Comparison of ENCODE assay signal across 18 cellular contexts in genomic region chr22:40114411-40114810, GRCh38.
DNase-seq lines count a peak whose midpoint lies in the region; ATAC-seq and TF ChIP-seq lines count a peak whose summit lies in the region.
"Had no signal": no experiment of that assay in that cellular context is flagged by ENCODE, and none has a peak within 500 bp of the region (broad histone marks: within the 10 kb centered on the region; RNA-seq: fewer than 3 reads in every experiment).

No MANE protein-coding gene starts in this region.

- POLR2A ChIA-PET in activated CD8-positive, alpha-beta T cell treated with anti-CD3 and anti-CD28 coated beads for 36 hours (lab: Charles Lee): interaction anchor here (0.6 to 2.1 kb wide), 3 partner anchors 44 to 59 kb away, joined by 3 to 6 read pairs (median 4); no protein-coding TSS in a partner anchor
- POLR2A ChIA-PET in activated CD8-positive, alpha-beta T cell treated with anti-CD3 and anti-CD28 coated beads, Interleukin-2, amount 10 ng/mL, durations not matched to agents 7 days and 5 days (lab: Charles Lee): interaction anchor here (0.6 kb wide), 1 partner anchor 167 kb away, joined by 3 read pairs; no protein-coding TSS in a partner anchor
- POLR2A ChIA-PET in CD4-positive, alpha-beta memory T cell (lab: Charles Lee; ENCODE audit: partially characterized antibody): no interaction called here
- POLR2A ChIA-PET in activated B cell treated with CpG ODN at 0.5 μM for 24 hours (lab: Charles Lee): interaction anchor here (1.4 kb wide), 1 partner anchor 12 kb away, joined by 3 read pairs; no protein-coding TSS in a partner anchor

- no peak overlapping the region for H3K18ac ChIP-seq in trophoblast cell (ENCODE audit: low read length)

- H3K14ac ChIP-seq in trophoblast cell (ENCODE audit: low read length): no peak overlapping the region

- H4K91ac ChIP-seq in trophoblast cell (ENCODE audit: low read depth, low read length): no peak overlapping the region

- DNase-seq in activated CD8-positive, alpha-beta T cell treated with anti-CD3 and anti-CD28 coated beads for 36 hours: no peak
- DNase-seq in activated CD8-positive, alpha-beta T cell treated with anti-CD3 and anti-CD28 coated beads, Interleukin-2, amount 10 ng/mL, durations not matched to agents 7 days and 5 days: no peak
- DNase-seq in CD4-positive, alpha-beta memory T cell: no peak
- DNase-seq in activated B cell treated with CpG ODN at 0.5 μM for 24 hours (no peak), trophoblast cell (peak; percentile 88 to 95), SHP77 treated with DMSO at 0.1 percent for 48 hours (lab: John Stamatoyannopoulos, UW) (no peak), Kasumi-1 (lab: John Stamatoyannopoulos, UW) (no peak)
- DNase-seq: AML-193, COR-L47, DMS153, DMS79 treated with DMSO at 0.1 percent for 48 hours, EL, H7 had no signal

- H3K79me1 ChIP-seq in trophoblast cell (ENCODE audit: low read length): no peaks in the 10 kb centered on the region

- H2AK5ac ChIP-seq in trophoblast cell (ENCODE audit: low read length): no peak overlapping the region

- H3K36me3 Mint-ChIP-seq in activated CD8-positive, alpha-beta T cell treated with anti-CD3 and anti-CD28 coated beads for 36 hours (ENCODE audit: low read depth): no peaks in the 10 kb centered on the region
- peaks cover 5% of the 10 kb centered on the region for H3K36me3 Mint-ChIP-seq in activated CD8-positive, alpha-beta T cell treated with anti-CD3 and anti-CD28 coated beads, Interleukin-2, amount 10 ng/mL, durations not matched to agents 7 days and 5 days (ENCODE audit: low read depth)
- H3K36me3 Mint-ChIP-seq in CD4-positive, alpha-beta memory T cell: peaks cover 8 to 10% of the 10 kb centered on the region in 2 donors
- H3K36me3 Mint-ChIP-seq in activated B cell treated with CpG ODN at 0.5 μM for 24 hours (ENCODE audit: low read depth): peaks cover 28% of the 10 kb centered on the region

- no peak overlapping the region for H4K8ac ChIP-seq in trophoblast cell (ENCODE audit: low read depth, low read length)

- H3K27ac ChIP-seq in CD4-positive, alpha-beta memory T cell (ENCODE audit: low read depth, low read length): no peak overlapping the region
- H3K27ac ChIP-seq in trophoblast cell (ENCODE audit: low read depth, low read length): no peak overlapping the region
- H3K27ac ChIP-seq: 22Rv1, BLaER1 had no signal

- peaks cover 82% of the 10 kb centered on the region for H3K4me1 ChIP-seq in CD4-positive, alpha-beta memory T cell (ENCODE audit: insufficient read depth, low read length)
- H3K4me1 ChIP-seq in trophoblast cell (ENCODE audit: control insufficient read depth in 1 of 2, insufficient read depth in 2 of 2, low read length in 2 of 2): no peaks in the 10 kb centered on the region

- no peaks in the 10 kb centered on the region for H3K9me3 ChIP-seq in CD4-positive, alpha-beta memory T cell (ENCODE audit: control insufficient read depth in 1 of 2, low read length in 2 of 2)
- peaks cover 5% of the 10 kb centered on the region for H3K9me3 ChIP-seq in trophoblast cell (ENCODE audit: insufficient read depth, low read depth, low read length)
- H3K9me3 ChIP-seq: BLaER1 had no signal

- H2BK120ac ChIP-seq in trophoblast cell (ENCODE audit: insufficient read depth, low read length, poor library complexity): no peak overlapping the region

- whole genome bisulfite sequencing in trophoblast cell (ENCODE audit: extremely low coverage, insufficient coverage, insufficient read length): no CpG with 5 or more reads among the region's 6 CpGs

- no peak overlapping the region for H2BK5ac ChIP-seq in trophoblast cell (ENCODE audit: low read depth, low read length, poor library complexity)

- H4K12ac ChIP-seq in trophoblast cell (ENCODE audit: low read depth, low read length): no peak overlapping the region

- H2AFZ ChIP-seq in trophoblast cell (ENCODE audit: insufficient read depth, low read length, poor library complexity): no peak overlapping the region
- H2AFZ ChIP-seq: GM23338 had no signal

- intact Hi-C loops in activated CD8-positive, alpha-beta T cell treated with anti-CD3 and anti-CD28 coated beads for 36 hours (cut with micrococcal nuclease): no loop called here
- intact Hi-C loops in CD4-positive, alpha-beta memory T cell (cut with micrococcal nuclease): no loop called here
- intact Hi-C loops in activated B cell treated with CpG ODN at 0.5 μM for 24 hours (cut with micrococcal nuclease): no loop called here

- no peaks in the 10 kb centered on the region for H3K36me3 ChIP-seq in CD4-positive, alpha-beta memory T cell (ENCODE audit: insufficient read depth, low read length)
- H3K36me3 ChIP-seq in trophoblast cell (ENCODE audit: control insufficient read depth in 1 of 2, insufficient read depth in 2 of 2, low read length in 2 of 2): no peaks in the 10 kb centered on the region

- no peak overlapping the region for H3K4me2 ChIP-seq in trophoblast cell (ENCODE audit: low read length)
- H3K4me2 ChIP-seq: BLaER1, GM23338 had no signal

- H3K9ac ChIP-seq in trophoblast cell (ENCODE audit: low read length): no peak overlapping the region
- H3K9ac ChIP-seq: BLaER1 had no signal

- no peaks in the 10 kb centered on the region for H3K79me2 ChIP-seq in trophoblast cell (ENCODE audit: control insufficient read depth, insufficient read depth, low read length, poor library complexity)

- H3K27ac Mint-ChIP-seq in activated CD8-positive, alpha-beta T cell treated with anti-CD3 and anti-CD28 coated beads for 36 hours: peak overlapping the region; percentile 14
- H3K27ac Mint-ChIP-seq in activated CD8-positive, alpha-beta T cell treated with anti-CD3 and anti-CD28 coated beads, Interleukin-2, amount 10 ng/mL, durations not matched to agents 7 days and 5 days: no peak overlapping the region
- peak overlapping the region in 6 of 7 donors; percentile 37 to 88 (median 60) for H3K27ac Mint-ChIP-seq in CD4-positive, alpha-beta memory T cell
- peak overlapping the region; percentile 56 for H3K27ac Mint-ChIP-seq in activated B cell treated with CpG ODN at 0.5 μM for 24 hours
- H3K27ac Mint-ChIP-seq: GM23338 had no signal

- peaks cover 77% of the 10 kb centered on the region for H3K4me1 Mint-ChIP-seq in activated CD8-positive, alpha-beta T cell treated with anti-CD3 and anti-CD28 coated beads for 36 hours (ENCODE audit: low read depth)
- peaks cover 50% of the 10 kb centered on the region for H3K4me1 Mint-ChIP-seq in activated CD8-positive, alpha-beta T cell treated with anti-CD3 and anti-CD28 coated beads, Interleukin-2, amount 10 ng/mL, durations not matched to agents 7 days and 5 days (ENCODE audit: low read depth)
- H3K4me1 Mint-ChIP-seq in CD4-positive, alpha-beta memory T cell: peaks cover 58 to 93% (median 76%) of the 10 kb centered on the region in 4 donors
- peaks cover 70% of the 10 kb centered on the region for H3K4me1 Mint-ChIP-seq in activated B cell treated with CpG ODN at 0.5 μM for 24 hours

- H3K4me3 ChIP-seq in CD4-positive, alpha-beta memory T cell (ENCODE audit: low read length in 2 of 2): no peak overlapping the region
- no peak overlapping the region for H3K4me3 ChIP-seq in trophoblast cell (ENCODE audit: low read depth, low read length)
- H3K4me3 ChIP-seq: BLaER1, GM23338 had no signal

- CTCF ChIA-PET in activated CD8-positive, alpha-beta T cell treated with anti-CD3 and anti-CD28 coated beads for 36 hours (lab: Charles Lee): no interaction called here
- CTCF ChIA-PET in activated CD8-positive, alpha-beta T cell treated with anti-CD3 and anti-CD28 coated beads, Interleukin-2, amount 10 ng/mL, durations not matched to agents 7 days and 5 days (lab: Charles Lee): no interaction called here
- CTCF ChIA-PET in CD4-positive, alpha-beta memory T cell (lab: Charles Lee; ENCODE audit: partially characterized antibody): no interaction called here
- CTCF ChIA-PET in activated B cell treated with CpG ODN at 0.5 μM for 24 hours (lab: Charles Lee): no interaction called here

- H2BK12ac ChIP-seq in trophoblast cell (ENCODE audit: low read length): no peak overlapping the region

- no peak overlapping the region for H3K4me3 Mint-ChIP-seq in activated CD8-positive, alpha-beta T cell treated with anti-CD3 and anti-CD28 coated beads for 36 hours
- H3K4me3 Mint-ChIP-seq in activated CD8-positive, alpha-beta T cell treated with anti-CD3 and anti-CD28 coated beads, Interleukin-2, amount 10 ng/mL, durations not matched to agents 7 days and 5 days: no peak overlapping the region
- H3K4me3 Mint-ChIP-seq in CD4-positive, alpha-beta memory T cell: peak overlapping the region in 1 of 8 donors; percentile 11
- H3K4me3 Mint-ChIP-seq in activated B cell treated with CpG ODN at 0.5 μM for 24 hours: no peak overlapping the region
- H3K4me3 Mint-ChIP-seq: GM23338 had no signal

- H3K9me3 Mint-ChIP-seq in activated CD8-positive, alpha-beta T cell treated with anti-CD3 and anti-CD28 coated beads for 36 hours: no peaks in the 10 kb centered on the region
- H3K9me3 Mint-ChIP-seq in activated CD8-positive, alpha-beta T cell treated with anti-CD3 and anti-CD28 coated beads, Interleukin-2, amount 10 ng/mL, durations not matched to agents 7 days and 5 days (ENCODE audit: insufficient read depth): no peaks in the 10 kb centered on the region
- H3K9me3 Mint-ChIP-seq in CD4-positive, alpha-beta memory T cell: peaks cover 0 to 1% (median 0%) of the 10 kb centered on the region in 8 donors
- no peaks in the 10 kb centered on the region for H3K9me3 Mint-ChIP-seq in activated B cell treated with CpG ODN at 0.5 μM for 24 hours
- H3K9me3 Mint-ChIP-seq: GM23338 had no signal

- no peaks in the 10 kb centered on the region for H3K27me3 Mint-ChIP-seq in activated CD8-positive, alpha-beta T cell treated with anti-CD3 and anti-CD28 coated beads for 36 hours
- no peaks in the 10 kb centered on the region for H3K27me3 Mint-ChIP-seq in activated CD8-positive, alpha-beta T cell treated with anti-CD3 and anti-CD28 coated beads, Interleukin-2, amount 10 ng/mL, durations not matched to agents 7 days and 5 days (ENCODE audit: low read depth)
- H3K27me3 Mint-ChIP-seq in CD4-positive, alpha-beta memory T cell: no peaks in the 10 kb centered on the region
- no peaks in the 10 kb centered on the region for H3K27me3 Mint-ChIP-seq in activated B cell treated with CpG ODN at 0.5 μM for 24 hours

- ATAC-seq in activated CD8-positive, alpha-beta T cell treated with anti-CD3 and anti-CD28 coated beads for 36 hours: no peak
- no peak for ATAC-seq in activated CD8-positive, alpha-beta T cell treated with anti-CD3 and anti-CD28 coated beads, Interleukin-2, amount 10 ng/mL, durations not matched to agents 7 days and 5 days
- no peak for ATAC-seq in activated B cell treated with CpG ODN at 0.5 μM for 24 hours (ENCODE audit: low read depth)
- no peak for ATAC-seq in esophagus mucosa
- ATAC-seq: GM23338, HepG2 had no signal

- no peak overlapping the region for H3K4ac ChIP-seq in trophoblast cell (ENCODE audit: low read depth, low read length)

- TF ChIP-seq CTCF in activated CD8-positive, alpha-beta T cell treated with anti-CD3 and anti-CD28 coated beads for 36 hours (IDR thresholded peaks at IDR 0.05): no peak
- no peak for TF ChIP-seq CTCF in activated B cell treated with CpG ODN at 0.5 μM for 24 hours (IDR thresholded peaks at IDR 0.05)

- H3K27me3 ChIP-seq in CD4-positive, alpha-beta memory T cell (ENCODE audit: insufficient read depth, low read length): no peaks in the 10 kb centered on the region
- no peaks in the 10 kb centered on the region for H3K27me3 ChIP-seq in trophoblast cell (ENCODE audit: insufficient read depth, low read length)
- H3K27me3 ChIP-seq: BLaER1 had no signal

- no peak overlapping the region for H3K23ac ChIP-seq in trophoblast cell (ENCODE audit: low read length)

Comparison
In these comparisons a context has a peak if more than half of its experiments do, and no peak if none do; other contexts are left out.
1. DNase-seq: peak in trophoblast cell (2 of 2); none in activated CD8-positive, alpha-beta T cell treated with anti-CD3 and anti-CD28 coated beads for 36 hours (single experiment), activated CD8-positive, alpha-beta T cell treated with anti-CD3 and anti-CD28 coated beads, Interleukin-2, amount 10 ng/mL, durations not matched to agents 7 days and 5 days (single experiment), CD4-positive, alpha-beta memory T cell (0 of 5), activated B cell treated with CpG ODN at 0.5 μM for 24 hours (single experiment), SHP77 treated with DMSO at 0.1 percent for 48 hours (single experiment) and Kasumi-1 (0 of 2).